Comparison of ENCODE assay signal across 1 cellular context in the genomic region with DNA sequence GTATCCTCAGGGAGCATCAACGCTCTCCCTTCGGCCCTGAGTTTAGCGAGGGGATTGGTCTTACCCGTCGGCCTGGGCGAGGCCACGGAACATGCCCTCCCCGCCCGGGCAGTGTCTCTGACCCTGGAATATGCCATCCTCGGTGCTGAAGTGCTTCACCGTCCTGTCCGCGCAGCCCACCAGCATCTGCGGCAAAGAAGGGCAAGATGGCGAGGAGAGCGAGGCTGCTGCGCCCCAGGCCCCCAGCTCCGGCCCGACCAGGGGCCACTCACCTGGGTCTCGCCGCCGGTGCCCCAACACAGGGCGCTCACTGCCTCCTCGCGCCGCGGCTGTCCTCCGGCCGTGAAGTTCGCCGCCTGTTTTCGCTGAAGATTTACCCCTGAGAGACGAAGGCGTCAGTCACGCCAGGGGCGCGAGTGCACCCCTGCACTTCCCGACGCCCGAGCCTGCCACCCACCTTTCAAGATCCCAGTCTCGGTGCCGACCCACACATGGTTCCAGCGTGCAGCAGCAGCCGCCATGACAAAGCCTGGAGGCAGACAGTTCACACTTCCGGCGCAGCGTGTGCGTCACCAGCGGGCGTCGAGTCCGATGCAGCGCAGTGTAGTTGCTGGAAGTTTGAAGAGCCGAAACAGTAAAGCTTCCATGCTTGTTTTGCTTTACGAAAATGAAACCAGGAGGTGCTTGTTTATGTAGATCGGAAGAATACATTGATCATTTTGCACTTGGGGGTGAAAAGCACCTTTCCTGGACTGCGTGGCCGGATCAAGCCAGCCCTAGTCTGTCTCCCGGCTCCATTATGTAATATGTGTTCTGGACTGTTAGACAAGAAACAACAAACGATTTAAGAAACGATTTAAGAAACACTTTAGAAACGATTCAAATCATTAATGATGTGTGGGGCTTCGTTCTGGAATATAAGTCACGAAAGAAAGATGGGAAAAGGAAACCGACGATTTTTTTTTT.
A peak's percentile ranks its signal among the peaks of the same experiment; 100 is the strongest.
TF ChIP-seq lines count a peak whose summit lies in the region.

A gene (minus strand): TSS at position 541 of the 966 bp plus-strand sequence. CDS start 20 bp downstream, at position 521.

TF ChIP-seq in GM23338, 12 proteins besides CTCF, POLR2A, EP300 and RAD21 (continued from another document):
- TF ChIP-seq, protein P1, sequence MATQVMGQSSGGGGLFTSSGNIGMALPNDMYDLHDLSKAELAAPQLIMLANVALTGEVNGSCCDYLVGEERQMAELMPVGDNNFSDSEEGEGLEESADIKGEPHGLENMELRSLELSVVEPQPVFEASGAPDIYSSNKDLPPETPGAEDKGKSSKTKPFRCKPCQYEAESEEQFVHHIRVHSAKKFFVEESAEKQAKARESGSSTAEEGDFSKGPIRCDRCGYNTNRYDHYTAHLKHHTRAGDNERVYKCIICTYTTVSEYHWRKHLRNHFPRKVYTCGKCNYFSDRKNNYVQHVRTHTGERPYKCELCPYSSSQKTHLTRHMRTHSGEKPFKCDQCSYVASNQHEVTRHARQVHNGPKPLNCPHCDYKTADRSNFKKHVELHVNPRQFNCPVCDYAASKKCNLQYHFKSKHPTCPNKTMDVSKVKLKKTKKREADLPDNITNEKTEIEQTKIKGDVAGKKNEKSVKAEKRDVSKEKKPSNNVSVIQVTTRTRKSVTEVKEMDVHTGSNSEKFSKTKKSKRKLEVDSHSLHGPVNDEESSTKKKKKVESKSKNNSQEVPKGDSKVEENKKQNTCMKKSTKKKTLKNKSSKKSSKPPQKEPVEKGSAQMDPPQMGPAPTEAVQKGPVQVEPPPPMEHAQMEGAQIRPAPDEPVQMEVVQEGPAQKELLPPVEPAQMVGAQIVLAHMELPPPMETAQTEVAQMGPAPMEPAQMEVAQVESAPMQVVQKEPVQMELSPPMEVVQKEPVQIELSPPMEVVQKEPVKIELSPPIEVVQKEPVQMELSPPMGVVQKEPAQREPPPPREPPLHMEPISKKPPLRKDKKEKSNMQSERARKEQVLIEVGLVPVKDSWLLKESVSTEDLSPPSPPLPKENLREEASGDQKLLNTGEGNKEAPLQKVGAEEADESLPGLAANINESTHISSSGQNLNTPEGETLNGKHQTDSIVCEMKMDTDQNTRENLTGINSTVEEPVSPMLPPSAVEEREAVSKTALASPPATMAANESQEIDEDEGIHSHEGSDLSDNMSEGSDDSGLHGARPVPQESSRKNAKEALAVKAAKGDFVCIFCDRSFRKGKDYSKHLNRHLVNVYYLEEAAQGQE (IDR thresholded peaks at IDR 0.05; ENCODE audit: unreplicated experiment) = no peak
- TF ChIP-seq, protein P2, sequence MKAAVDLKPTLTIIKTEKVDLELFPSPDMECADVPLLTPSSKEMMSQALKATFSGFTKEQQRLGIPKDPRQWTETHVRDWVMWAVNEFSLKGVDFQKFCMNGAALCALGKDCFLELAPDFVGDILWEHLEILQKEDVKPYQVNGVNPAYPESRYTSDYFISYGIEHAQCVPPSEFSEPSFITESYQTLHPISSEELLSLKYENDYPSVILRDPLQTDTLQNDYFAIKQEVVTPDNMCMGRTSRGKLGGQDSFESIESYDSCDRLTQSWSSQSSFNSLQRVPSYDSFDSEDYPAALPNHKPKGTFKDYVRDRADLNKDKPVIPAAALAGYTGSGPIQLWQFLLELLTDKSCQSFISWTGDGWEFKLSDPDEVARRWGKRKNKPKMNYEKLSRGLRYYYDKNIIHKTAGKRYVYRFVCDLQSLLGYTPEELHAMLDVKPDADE (IDR thresholded peaks at IDR 0.05) = peak; percentile 83
- TF ChIP-seq STAT1 (IDR thresholded peaks at IDR 0.05; ENCODE audit: unreplicated experiment) = no peak
- TF ChIP-seq POLR2AphosphoS5 (IDR thresholded peaks at IDR 0.05; ENCODE audit: low read depth) = peak; percentile 96
TF ChIP-seq in GM23338: peak in this region for 3.
